Comparison of ENCODE assay signal across 1 cellular context in genomic region chr11:90241414-90241813, GRCh38.
TF ChIP-seq lines count a peak whose summit lies in the region.

No MANE protein-coding gene starts in this region.

TF ChIP-seq in HepG2, 621 proteins besides CTCF, POLR2A, EP300 and RAD21:
- no peak for TF ChIP-seq TERF1 (CRISPR knock-in tag; IDR thresholded peaks at IDR 0.05)
- TF ChIP-seq CEBPB (IDR thresholded peaks at IDR 0.05; ENCODE audit: borderline replicate concordance, low read depth, low read length) = peak; percentile 53
- peak; percentile 82; the same call in 1 of the 2 replicates for TF ChIP-seq ZNF460 (CRISPR knock-in tag; IDR thresholded peaks at IDR 0.05; ENCODE audit: borderline replicate concordance)
- TF ChIP-seq ATF3 (CRISPR knock-in tag; IDR thresholded peaks at IDR 0.05) = 0 out of 2 replicates have a peak, but pooled peaks have one; percentile 23
- peak; percentile 51; the same call in 1 of the 2 replicates for TF ChIP-seq CEBPG (CRISPR knock-in tag; IDR thresholded peaks at IDR 0.05)
- no peak for TF ChIP-seq NFYB (CRISPR knock-in tag; IDR thresholded peaks at IDR 0.05)
- TF ChIP-seq BORCS8-MEF2B (CRISPR knock-in tag; IDR thresholded peaks at IDR 0.05) = no peak
TF ChIP-seq in HepG2: peak in this region for 4.
